In genomic region chr2:213284105-213285090, GRCh38 we compare ENCODE assay signal across 8 cellular contexts. TPM values are rescaled to one million over a fixed set of nuclear protein-coding genes. Genes with fewer than 3 reads are reported as not detected.
DNase-seq lines count a peak whose midpoint lies in the region; ATAC-seq and TF ChIP-seq lines count a peak whose summit lies in the region.

SPAG16 (plus strand) TSS chr2:213284464.

- H3K27ac ChIP-seq in HUES6 (ENCODE audit: low read depth, low read length) = peak within 1 kb of the TSS; percentile 64
- H3K27ac ChIP-seq in Peyer's patch = peak within 1 kb of the TSS; percentile 26 to 72 (median 47)

- H3K9ac ChIP-seq in HUES6 (ENCODE audit: low read length) = peak within 1 kb of the TSS; percentile 92

- BruUV-seq in Calu3 (replicated peaks; lab: Mats Ljungman, UMichigan) = no TSS peak

- H3K27me3 ChIP-seq in HUES6 (ENCODE audit: control insufficient read depth, insufficient read depth, low read length) (no peaks in the 10 kb centered on the region), Peyer's patch (no peaks in the 10 kb centered on the region)

- H3K9me3 Mint-ChIP-seq in Calu3 (ENCODE audit: low read depth, unreplicated experiment) (peaks cover 2% of the 10 kb centered on the region), natural killer cell (no peaks in the 10 kb centered on the region)

- H3K4me3 ChIP-seq in HUES6 (ENCODE audit: low read depth, low read length) (peak within 1 kb of the TSS; percentile 92), Peyer's patch (peak within 1 kb of the TSS; percentile 63 to 80 (median 74)), fibroblast of pulmonary artery (replicated peaks; ENCODE audit: low read depth, low read length) (peak within 1 kb of the TSS; percentile 77)

- DNase-seq in Calu3 (peak; percentile 98), Peyer's patch (peak; percentile 92 to 97 (median 94)), fibroblast of pulmonary artery (ENCODE audit: low read depth) (peak; percentile 98), natural killer cell (peak; percentile 88)
- DNase-seq in activated effector memory CD4-positive, alpha-beta T cell treated with Interleukin-2 at 50 U/mL for 16 hours = peak; percentile 92
- peak; percentile 89 to 95 (median 93) for DNase-seq in stimulated activated naive CD4-positive, alpha-beta T cell (lab: John Stamatoyannopoulos, UW)

- peaks cover 33% of the 10 kb centered on the region for H3K4me1 Mint-ChIP-seq in Calu3 (ENCODE audit: low read depth, unreplicated experiment)
- peaks cover 35 to 37% of the 10 kb centered on the region in 2 donors for H3K4me1 Mint-ChIP-seq in natural killer cell

- no peak for TF ChIP-seq CTCF in Calu3 (IDR thresholded peaks at IDR 0.05; ENCODE audit: unreplicated experiment)
- no peak for TF ChIP-seq CTCF in Peyer's patch (IDR thresholded peaks at IDR 0.05)
- TF ChIP-seq CTCF in fibroblast of pulmonary artery (IDR thresholded peaks at IDR 0.05; ENCODE audit: low read length, missing control alignments) = no peak
- TF ChIP-seq CTCF in natural killer cell (IDR thresholded peaks at IDR 0.05) = no peak

- CTCF ChIA-PET in Calu3 (lab: Charles Lee) = interaction anchor here (1.1 kb wide), 1 partner anchor 45 kb away, joined by 3 read pairs; no protein-coding TSS in a partner anchor

- no peaks in the 10 kb centered on the region for H3K36me3 ChIP-seq in HUES6 (ENCODE audit: control insufficient read depth, insufficient read depth, low read length)
- no peaks in the 10 kb centered on the region for H3K36me3 ChIP-seq in Peyer's patch

- H3K27ac Mint-ChIP-seq in Calu3 (ENCODE audit: unreplicated experiment) (peak within 1 kb of the TSS; percentile 92), natural killer cell (peak within 1 kb of the TSS; percentile 85 to 93)

- intact Hi-C loops in Calu3 (cut with micrococcal nuclease; ENCODE audit: unreplicated experiment) (no loop called here), natural killer cell (cut with micrococcal nuclease) (loop anchor here (5.0 kb wide), 1 partner anchor 1523 kb away; the partner anchor contains the start of gene BARD1)

- H3K27me3 Mint-ChIP-seq in Calu3 (ENCODE audit: unreplicated experiment) (no peaks in the 10 kb centered on the region), natural killer cell (ENCODE audit: low read depth in 2 of 2) (peaks cover 0 to 9% of the 10 kb centered on the region in 2 donors)

- H3K4me3 Mint-ChIP-seq in Calu3 (ENCODE audit: low read depth, unreplicated experiment) (peak within 1 kb of the TSS; percentile 96), natural killer cell (peak within 1 kb of the TSS; percentile 93)

- peak in 1 of 2 donors; percentile 25 for TF ChIP-seq POLR2A in Peyer's patch (IDR thresholded peaks at IDR 0.05)

- H3K9me3 ChIP-seq in HUES6 (ENCODE audit: control insufficient read depth, insufficient read depth, low read depth, low read length) = no peaks in the 10 kb centered on the region
- H3K9me3 ChIP-seq in Peyer's patch = no peaks in the 10 kb centered on the region

- H3K4me1 ChIP-seq in HUES6 (ENCODE audit: control insufficient read depth, insufficient read depth, low read length) = peaks cover 13% of the 10 kb centered on the region
- H3K4me1 ChIP-seq in Peyer's patch = peaks cover 0 to 11% (median 0%) of the 10 kb centered on the region in 4 donors

- ATAC-seq in GM21390 (IDR thresholded peaks at IDR 0.05; ENCODE audit: unreplicated experiment) = peak; percentile 98
- ATAC-seq in natural killer cell = peak; percentile 95 to 98 (median 95)

- peaks cover 25% of the 10 kb centered on the region for H3K36me3 Mint-ChIP-seq in Calu3 (ENCODE audit: insufficient read depth, unreplicated experiment)
- no peaks in the 10 kb centered on the region for H3K36me3 Mint-ChIP-seq in natural killer cell

RNA-seq across cellular contexts. Expression of gene SPAG16, which starts in this region (rescaled TPM):
- total RNA-seq in Calu3 (2022) = 29.2 and 30.2 TPM in 2 replicates
- total RNA-seq in Peyer's patch = 10 to 100 TPM in 2 of 4 donors, 1 to 10 TPM in 2; 5.5 to 43.7 (median 10.0) TPM
- total RNA-seq in natural killer cell = 1 to 10 TPM; 3.5 to 5.8 (median 4.0) TPM

Comparison
In these comparisons a context has a peak if more than half of its experiments do, and no peak if none do; other contexts are left out.
1. Peak in every context shown above with its lines: DNase-seq, ATAC-seq, H3K4me3 ChIP-seq and H3K27ac ChIP-seq.